ENCODE assay signal across 19 cellular contexts in genomic region chr18:56146565-56146964, GRCh38.
"Had no signal": no experiment of that assay in that cellular context is flagged by ENCODE, and none has a peak within 500 bp of the region (broad histone marks: within the 10 kb centered on the region; RNA-seq: fewer than 3 reads in every experiment).

No MANE protein-coding gene starts in this region.

- ATAC-seq: activated T-helper 17 cell treated with anti-CD3 and anti-CD28 coated beads, Interleukin-2, amount 50 U/mL, for 72 hours; left cardiac atrium; naive thymus-derived CD8-positive, alpha-beta T cell; right cardiac atrium; stimulated activated memory B cell treated with anti-CD40 and anti-IgM and Interleukin-4, amounts not matched to agents 10 μg/mL and 1 μg/mL and 100 μg/mL, for 72 hours had no signal

- H3K9me3 ChIP-seq: colonic mucosa, neutrophil, spleen had no signal

- H3K27me3 ChIP-seq: colonic mucosa, neutrophil, spleen had no signal

- H3K36me3 ChIP-seq: colonic mucosa, neutrophil, spleen had no signal

- H3K4me1 ChIP-seq: colonic mucosa, spleen had no signal

- H3K4me3 ChIP-seq: colonic mucosa, lung, spleen had no signal

- DNase-seq: activated CD4-positive, alpha-beta T cell treated with anti-CD3 and anti-CD28 coated beads, Interleukin-2, amount 10 ng/mL, durations not matched to agents 7 days and 5 days; activated CD4-positive, CD25-positive, alpha-beta regulatory T cell; activated CD8-positive, alpha-beta memory T cell treated with anti-CD3 and anti-CD28 coated beads for 24 hours; activated naive CD4-positive, alpha-beta T cell treated with anti-CD3 and anti-CD28 coated beads for 36 hours; caudate nucleus; colonic mucosa; effector CD8-positive, alpha-beta T cell; glutamatergic neuron; immature natural killer cell; left cardiac atrium; naive thymus-derived CD8-positive, alpha-beta T cell; right cardiac atrium; spleen; stimulated activated CD4-positive, alpha-beta T cell treated with anti-CD3 and anti-CD28 coated beads, Interleukin-1b, Interleukin-23, amount 100 ng/mL, for 48 hours; trophoblast cell had no signal

- H3K27ac ChIP-seq: colonic mucosa, neutrophil, spleen had no signal
